ENCODE assay signal across 1 cellular context in genomic region chr19:13764821-13765394, GRCh38.
A peak's percentile ranks its signal among the peaks of the same experiment; 100 is the strongest.
TF ChIP-seq lines count a peak whose summit lies in the region.

No MANE protein-coding gene starts in this region.

TF ChIP-seq in HEK293, 187 proteins besides CTCF, POLR2A, EP300 and RAD21 (continued from another document):
- TF ChIP-seq ZBTB26 (tag by site-specific recombination; optimal IDR thresholded peaks at IDR 0.05) (peak; percentile 80), ZNF555 (tag by site-specific recombination; conservative IDR thresholded peaks at IDR 0.05) (no peak), ZNF707 (tag by site-specific recombination; IDR thresholded peaks at IDR 0.05) (no peak), SALL2 (tag by site-specific recombination; IDR thresholded peaks at IDR 0.05; ENCODE audit: borderline replicate concordance) (no peak), ZNF239 (tag by site-specific recombination; IDR thresholded peaks at IDR 0.05) (no peak), SETDB1 (IDR thresholded peaks at IDR 0.05; ENCODE audit: insufficient read length, low read length) (no peak), GLI2 (tag by site-specific recombination; IDR thresholded peaks at IDR 0.05; ENCODE audit: borderline replicate concordance, low read depth) (no peak), ZNF114 (tag by site-specific recombination; IDR thresholded peaks at IDR 0.05) (no peak), KLF10 (tag by site-specific recombination; IDR thresholded peaks at IDR 0.05) (no peak)
